In the genomic region with DNA sequence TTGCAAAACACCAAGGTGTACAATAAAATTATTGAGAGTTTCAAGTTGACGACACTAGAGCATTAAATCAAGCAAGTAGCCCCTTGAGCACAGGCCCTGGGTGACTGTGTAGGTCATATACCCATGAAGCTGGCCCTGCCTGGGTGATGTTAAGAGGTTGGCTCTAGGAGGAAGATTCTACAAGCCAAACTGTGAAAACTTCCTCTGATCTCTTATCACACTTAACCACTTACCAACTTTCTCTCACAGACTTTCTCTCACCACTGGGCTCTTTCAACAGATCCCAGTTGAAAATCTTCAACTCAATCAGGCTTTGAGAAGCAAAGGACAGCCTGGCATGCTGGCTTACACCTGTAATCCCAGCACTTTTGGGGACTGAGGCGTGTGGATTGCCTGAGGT, we compare ENCODE assay signal across 18 cellular contexts.
A peak's percentile ranks its signal among the peaks of the same experiment; 100 is the strongest.
DNase-seq lines count a peak whose midpoint lies in the region; ATAC-seq lines count a peak whose summit lies in the region.
"Had no signal": no experiment of that assay in that cellular context is flagged by ENCODE, and none has a peak within 500 bp of the region (broad histone marks: within the 10 kb centered on the region; RNA-seq: fewer than 3 reads in every experiment).

No MANE protein-coding gene starts in this region.

- no peak overlapping the region for H3K9ac ChIP-seq in BLaER1

- H3K27me3 Mint-ChIP-seq in T-helper 17 cell (no peaks in the 10 kb centered on the region), memory B cell (no peaks in the 10 kb centered on the region)
- H3K27me3 Mint-ChIP-seq: CD4-positive, CD25-positive, alpha-beta regulatory T cell had no signal

- 0 out of 2 replicates have a peak overlapping the region, but pooled peaks have one; percentile 13 for H3K4me2 ChIP-seq in BLaER1

- peak; percentile 9 for DNase-seq in DMS79 treated with DMSO at 0.1 percent for 48 hours (lab: John Stamatoyannopoulos, UW)
- DNase-seq in T-helper 17 cell = no peak
- no peak for DNase-seq in memory B cell (ENCODE audit: low spot score in 2 of 2)
- no peak for DNase-seq in hypothalamus (lab: John Stamatoyannopoulos, UW)
- no peak for DNase-seq in nucleus accumbens (lab: John Stamatoyannopoulos, UW)
- DNase-seq in activated naive CD4-positive, alpha-beta T cell treated with Interleukin-2 at 50 U/mL for 16 hours = no peak
- DNase-seq: Caco-2; CD4-positive, CD25-positive, alpha-beta regulatory T cell; GF-D8; MG63; NCI-H1417 treated with DMSO at 0.1 percent for 48 hours; NCI-H187 treated with DMSO at 0.1 percent for 48 hours; NCI-H2107; NCI-H446 treated with DMSO at 0.1 percent for 48 hours; NCI-H526 treated with DMSO at 0.1 percent for 48 hours had no signal

- H3K9me3 ChIP-seq in BLaER1 (no peaks in the 10 kb centered on the region), T-helper 17 cell (ENCODE audit: control insufficient read depth, low read length, poor library complexity, severe bottlenecking) (no peaks in the 10 kb centered on the region)
- H3K9me3 ChIP-seq: Caco-2, MG63, SJSA1 had no signal

- no peak overlapping the region for H3K4me3 ChIP-seq in BLaER1
- H3K4me3 ChIP-seq: MG63, SJSA1 had no signal

- no peak overlapping the region for H3K4me3 Mint-ChIP-seq in T-helper 17 cell
- no peak overlapping the region for H3K4me3 Mint-ChIP-seq in memory B cell
- H3K4me3 Mint-ChIP-seq: CD4-positive, CD25-positive, alpha-beta regulatory T cell had no signal

- no peak for ATAC-seq in T-helper 17 cell
- no peak for ATAC-seq in memory B cell (ENCODE audit: low read depth)
- ATAC-seq: Right ventricle myocardium inferior had no signal

- H3K27ac ChIP-seq in BLaER1 = no peak overlapping the region
- H3K27ac ChIP-seq: SJSA1 had no signal

- H3K27ac Mint-ChIP-seq in T-helper 17 cell = peak overlapping the region; percentile 57
- H3K27ac Mint-ChIP-seq in memory B cell = peak overlapping the region; percentile 14
- H3K27ac Mint-ChIP-seq: CD4-positive, CD25-positive, alpha-beta regulatory T cell had no signal

- no peaks in the 10 kb centered on the region for H3K36me3 Mint-ChIP-seq in T-helper 17 cell (ENCODE audit: low read depth)
- no peaks in the 10 kb centered on the region for H3K36me3 Mint-ChIP-seq in memory B cell
- H3K36me3 Mint-ChIP-seq: CD4-positive, CD25-positive, alpha-beta regulatory T cell had no signal

- no peaks in the 10 kb centered on the region for H3K36me3 ChIP-seq in BLaER1
- H3K36me3 ChIP-seq: MG63, SJSA1 had no signal

- H3K9me3 Mint-ChIP-seq in memory B cell = no peaks in the 10 kb centered on the region

- H4K20me1 ChIP-seq in BLaER1 = no peaks in the 10 kb centered on the region

- no peaks in the 10 kb centered on the region for H3K27me3 ChIP-seq in BLaER1
- H3K27me3 ChIP-seq: MG63, SJSA1 had no signal

- H3K4me1 Mint-ChIP-seq in T-helper 17 cell = peaks cover 11% of the 10 kb centered on the region
- peaks cover 13% of the 10 kb centered on the region for H3K4me1 Mint-ChIP-seq in memory B cell

- H3K4me1 ChIP-seq in BLaER1 = peaks cover 12% of the 10 kb centered on the region
- H3K4me1 ChIP-seq: Caco-2, SJSA1 had no signal
